In the genomic region with DNA sequence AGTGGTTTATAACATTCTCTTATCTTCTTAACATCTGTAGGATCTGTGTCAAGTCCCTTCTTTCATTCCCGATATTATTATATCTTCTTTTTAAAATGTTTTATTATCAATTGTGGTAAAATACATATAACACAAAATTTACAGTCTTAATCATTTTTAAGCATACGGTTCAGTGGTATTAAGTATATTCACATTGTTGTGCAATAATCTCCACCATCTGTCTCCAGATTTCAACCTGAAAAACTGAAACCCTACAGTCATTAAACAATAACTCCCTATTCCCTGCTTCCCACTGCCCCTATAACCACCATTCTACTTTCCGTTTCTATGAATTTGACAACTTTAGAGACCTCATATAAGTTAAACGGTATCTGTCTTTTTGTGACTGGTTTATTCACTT, we compare ENCODE assay signal across 22 cellular contexts.
"Had no signal": no experiment of that assay in that cellular context is flagged by ENCODE, and none has a peak within 500 bp of the region (broad histone marks: within the 10 kb centered on the region; RNA-seq: fewer than 3 reads in every experiment).

No MANE protein-coding gene starts in this region.

- DNase-seq: Kasumi-1, MV-4-11, NCI-H1092, NCI-H1105 treated with DMSO at 0.1 percent for 48 hours, NCI-H1417 treated with DMSO at 0.1 percent for 48 hours, NCI-H146, NCI-H1694 treated with DMSO at 0.1 percent for 48 hours, NCI-H1930, NCI-H2081, NCI-H2107, NCI-H345, NCI-H446 treated with DMSO at 0.1 percent for 48 hours, NCI-H510A treated with DMSO at 0.1 percent for 48 hours, NCI-H69, NCI-H774, Right ventricle myocardium superior, RPMI8226, SIG-M5 had no signal

- H3K4me2 ChIP-seq: KMS-11 had no signal

- H3K9ac ChIP-seq: KMS-11 had no signal

- H3K27me3 ChIP-seq: SJSA1 had no signal

- H3K4me1 ChIP-seq: SJSA1 had no signal

- H3K4me3 ChIP-seq: SJSA1, SK-N-MC had no signal

- FAIRE-seq: RCC 7860 had no signal

- H3K27ac ChIP-seq: KMS-11, SJSA1, SK-N-MC had no signal

- H3K9me3 ChIP-seq: SJSA1 had no signal
